Comparison of ENCODE assay signal across 8 cellular contexts in genomic region chr9:120842685-120843485, GRCh38. TPM values are rescaled to one million over a fixed set of nuclear protein-coding genes. Genes with fewer than 3 reads are reported as not detected.
A peak's percentile ranks its signal among the peaks of the same experiment; 100 is the strongest.
DNase-seq lines count a peak whose midpoint lies in the region; ATAC-seq and TF ChIP-seq lines count a peak whose summit lies in the region.

Gene PSMD5, minus strand, starts transcription at chr9:120842922. Its CDS starts 13 bp downstream, at chr9:120842909.

- peak within 1 kb of the TSS; percentile 94 for H3K27ac ChIP-seq in CD8-positive, alpha-beta T cell (ENCODE audit: low read depth, low read length)

- ATAC-seq in CD8-positive, alpha-beta T cell = peak; percentile 88
- ATAC-seq in GM19467 (IDR thresholded peaks at IDR 0.05; ENCODE audit: unreplicated experiment) = peak; percentile 99

- H3K9me3 ChIP-seq in CD8-positive, alpha-beta T cell (ENCODE audit: low read length) = no peaks in the 10 kb centered on the region
- H3K9me3 ChIP-seq in NT2/D1 (ENCODE audit: insufficient read depth, low read length) = peaks cover 5% of the 10 kb centered on the region; the same call in 1 of the 2 replicates

- peak within 1 kb of the TSS; percentile 92 for H3K4me3 ChIP-seq in CD8-positive, alpha-beta T cell (ENCODE audit: low read depth, low read length)
- peak within 1 kb of the TSS; percentile 93 for H3K4me3 ChIP-seq in NT2/D1 (ENCODE audit: insufficient read length, low read depth)

- peaks cover 78% of the 10 kb centered on the region for H3K4me1 Mint-ChIP-seq in CD8-positive, alpha-beta T cell (ENCODE audit: low read depth)

- H3K27me3 ChIP-seq in CD8-positive, alpha-beta T cell (ENCODE audit: insufficient read depth, low read length) = no peaks in the 10 kb centered on the region
- H3K27me3 ChIP-seq in NT2/D1 (ENCODE audit: insufficient read depth, insufficient read length) = no peaks in the 10 kb centered on the region

- CTCF ChIA-PET in CD8-positive, alpha-beta T cell (lab: Charles Lee) = interaction anchor here (1.0 to 1.4 kb wide), 5 partner anchors 10 to 229 kb away, joined by 3 to 5 read pairs (median 3); no protein-coding TSS in a partner anchor

- POLR2A ChIA-PET in CD8-positive, alpha-beta T cell (lab: Charles Lee) = interaction anchor here (0.6 to 1.9 kb wide), 17 partner anchors 10 to 333 kb away, joined by 3 to 14 read pairs (median 3); partner anchors contain the start of genes FBXW2 and TRAF1

- in situ Hi-C loops in endometrial microvascular endothelial cells (cut with HindIII; ENCODE audit: inconsistent ontology term, low pct_unique_long_range_greater_than_20kb, low sequenced_read_pairs) = no loop called here

- peaks cover 6% of the 10 kb centered on the region for H3K36me3 ChIP-seq in CD8-positive, alpha-beta T cell (ENCODE audit: insufficient read depth, low read length)
- peaks cover 27% of the 10 kb centered on the region for H3K36me3 ChIP-seq in NT2/D1 (ENCODE audit: insufficient read depth, insufficient read length, low read length)

- no peaks in the 10 kb centered on the region for H3K9me3 Mint-ChIP-seq in CD8-positive, alpha-beta T cell

- intact Hi-C loops in CD8-positive, alpha-beta T cell (cut with DNase I, micrococcal nuclease) = loop anchor here (1.0 to 5.0 kb wide), 10 partner anchors 25 to 524 kb away; partner anchors contain the start of genes FBXW2 (in 2 of the 2), MEGF9 (in 2 of the 2), RAB14 (in 2 of the 2) and CDK5RAP2 (in 1 of the 2)

- TF ChIP-seq CTCF in CD8-positive, alpha-beta T cell (IDR thresholded peaks at IDR 0.05) = no peak

- DNase-seq in CD8-positive, alpha-beta T cell = peak; percentile 88 to 99 (median 94)
- peak; percentile 94 for DNase-seq in HS-5 (ENCODE audit: low read depth)
- peak; percentile 97 for DNase-seq in NT2/D1 (ENCODE audit: low read depth, low spot score)
- peak; percentile 89 for DNase-seq in activated CD8-positive, alpha-beta memory T cell treated with anti-CD3 and anti-CD28 coated beads, Interleukin-2, amount 50 U/mL, for 24 hours (ENCODE audit: extremely low read depth)
- DNase-seq in mesenteric fat pad (ENCODE audit: low spot score) = peak; percentile 99
- DNase-seq in stimulated activated CD8-positive, alpha-beta memory T cell treated with anti-CD3 and anti-CD28 coated beads, Interleukin-15, amount 100 ng/mL, for 24 hours (ENCODE audit: low read depth) = peak; percentile 74

- H3K27me3 Mint-ChIP-seq in CD8-positive, alpha-beta T cell (ENCODE audit: low read depth) = no peaks in the 10 kb centered on the region

- H3K27ac Mint-ChIP-seq in CD8-positive, alpha-beta T cell = peak within 1 kb of the TSS; percentile 98

- H3K9ac ChIP-seq in NT2/D1 (ENCODE audit: insufficient read length, low read depth) = peak within 1 kb of the TSS; percentile 96

- peaks cover 65% of the 10 kb centered on the region for H3K4me1 ChIP-seq in CD8-positive, alpha-beta T cell (ENCODE audit: insufficient read depth, low read length)
- no peaks in the 10 kb centered on the region for H3K4me1 ChIP-seq in NT2/D1 (ENCODE audit: insufficient read depth, insufficient read length)

- peaks cover 70% of the 10 kb centered on the region for H3K36me3 Mint-ChIP-seq in CD8-positive, alpha-beta T cell

- peak within 1 kb of the TSS; percentile 94 for H3K4me3 Mint-ChIP-seq in CD8-positive, alpha-beta T cell

RNA-seq across cellular contexts. Expression of gene PSMD5, which starts in this region (rescaled TPM):
- 10 to 100 TPM; 38.5 to 58.2 TPM for total RNA-seq in CD8-positive, alpha-beta T cell
- total RNA-seq in endometrial microvascular endothelial cells (ENCODE audit: inconsistent ontology term) (79.1 TPM), mesenteric fat pad (54.6 TPM)

Comparison
In these comparisons a context has a peak if more than half of its experiments do, and no peak if none do; other contexts are left out.
1. Peak in every context shown above with its lines: DNase-seq, ATAC-seq, H3K4me3 ChIP-seq and H3K27ac ChIP-seq.